ENCODE assay signal across 8 cellular contexts in genomic region chr17:3892095-3892998, GRCh38. TPM values are rescaled to one million over a fixed set of nuclear protein-coding genes. Genes with fewer than 3 reads are reported as not detected.
A peak's percentile ranks its signal among the peaks of the same experiment; 100 is the strongest.
DNase-seq lines count a peak whose midpoint lies in the region; ATAC-seq and TF ChIP-seq lines count a peak whose summit lies in the region.

No MANE protein-coding gene starts in this region.

- CTCF ChIA-PET in CD8-positive, alpha-beta T cell (lab: Charles Lee), result interaction anchor here (1.8 kb wide), 1 partner anchor 22 kb away, joined by 8 read pairs; no protein-coding TSS in a partner anchor

- H3K27ac ChIP-seq in CD8-positive, alpha-beta T cell (ENCODE audit: low read depth, low read length), result peak overlapping the region; percentile 35
- H3K27ac ChIP-seq in Karpas-422 (ENCODE audit: low read length) (no peak overlapping the region), WERI-Rb-1 (peak overlapping the region; percentile 84), smooth muscle cell (ENCODE audit: low read depth) (peak overlapping the region; percentile 99)

- no peaks in the 10 kb centered on the region for H3K9me2 ChIP-seq in Karpas-422 (replicated peaks; ENCODE audit: insufficient read depth, low read length)

- H3K4me1 ChIP-seq in CD8-positive, alpha-beta T cell (ENCODE audit: insufficient read depth, low read length), result peaks cover 26% of the 10 kb centered on the region
- H3K4me1 ChIP-seq in Karpas-422 (ENCODE audit: low read length) (peaks cover 34% of the 10 kb centered on the region), smooth muscle cell (ENCODE audit: low read depth) (peaks cover 32% of the 10 kb centered on the region)

- peak overlapping the region; percentile 64 for H3K27ac Mint-ChIP-seq in CD8-positive, alpha-beta T cell
- H3K27ac Mint-ChIP-seq in immature natural killer cell, result peak overlapping the region in 5 of 6 donors; percentile 71 to 82 (median 74)

- peak; percentile 61 to 94 (median 77) for DNase-seq in CD8-positive, alpha-beta T cell
- peak; percentile 52 for DNase-seq in Karpas-422
- DNase-seq in WERI-Rb-1, result peak; percentile 58
- peak; percentile 79 to 80 for DNase-seq in T47D (ENCODE audit: low read depth in 1 of 2, low spot score in 1 of 2)
- DNase-seq in immature natural killer cell, result peak; percentile 80 to 86 (median 81)
- peak; percentile 87 for DNase-seq in smooth muscle cell (lab: John Stamatoyannopoulos, UW; ENCODE audit: unreplicated experiment)
- no peak for DNase-seq in superior temporal gyrus (ENCODE audit: extremely low spot score)

- H4K20me1 ChIP-seq in Karpas-422 (ENCODE audit: insufficient read depth, low read depth, low read length) (peaks cover 11% of the 10 kb centered on the region; the same call in 1 of the 2 replicates), smooth muscle cell (ENCODE audit: low read depth) (peaks cover 7% of the 10 kb centered on the region)

- H3K4me2 ChIP-seq in Karpas-422 (ENCODE audit: low read depth, low read length, poor library complexity, severe bottlenecking) (peak overlapping the region; percentile 78), smooth muscle cell (peak overlapping the region; percentile 97)

- intact Hi-C loops in CD8-positive, alpha-beta T cell (cut with DNase I, micrococcal nuclease), result loop anchor here in 1 of 2 experiments (1.0 to 5.0 kb wide), 5 partner anchors 30 to 1492 kb away; partner anchors contain the start of genes ANKFY1, EMC6, MNT and NCBP3

- peak; percentile 67 for ATAC-seq in CD8-positive, alpha-beta T cell
- ATAC-seq in GM21529 (IDR thresholded peaks at IDR 0.05; ENCODE audit: unreplicated experiment), result peak; percentile 15

- H3K27me3 ChIP-seq in CD8-positive, alpha-beta T cell (ENCODE audit: insufficient read depth, low read length), result no peaks in the 10 kb centered on the region
- H3K27me3 ChIP-seq in Karpas-422 (ENCODE audit: low read length), result no peaks in the 10 kb centered on the region
- no peaks in the 10 kb centered on the region for H3K27me3 ChIP-seq in WERI-Rb-1 (ENCODE audit: insufficient read depth, low read depth, severe bottlenecking)
- H3K27me3 ChIP-seq in smooth muscle cell (ENCODE audit: low read depth), result no peaks in the 10 kb centered on the region

- H3K79me2 ChIP-seq in Karpas-422 (ENCODE audit: low read length), result no peaks in the 10 kb centered on the region
- H3K79me2 ChIP-seq in smooth muscle cell (ENCODE audit: low read depth), result no peaks in the 10 kb centered on the region

- H3F3A ChIP-seq in smooth muscle cell (ENCODE audit: low read depth), result peaks cover 27% of the 10 kb centered on the region

- H3K36me3 ChIP-seq in CD8-positive, alpha-beta T cell (ENCODE audit: insufficient read depth, low read length), result no peaks in the 10 kb centered on the region
- H3K36me3 ChIP-seq in Karpas-422 (ENCODE audit: insufficient read depth, low read length), result no peaks in the 10 kb centered on the region
- peaks cover 3% of the 10 kb centered on the region; the same call in 1 of the 2 replicates for H3K36me3 ChIP-seq in WERI-Rb-1
- no peaks in the 10 kb centered on the region for H3K36me3 ChIP-seq in smooth muscle cell (ENCODE audit: low read depth)

- H3K27me3 Mint-ChIP-seq in CD8-positive, alpha-beta T cell (ENCODE audit: low read depth), result no peaks in the 10 kb centered on the region
- H3K27me3 Mint-ChIP-seq in immature natural killer cell (ENCODE audit: low read depth in 3 of 3), result peaks cover 5 to 7% (median 6%) of the 10 kb centered on the region in 3 donors

- no peaks in the 10 kb centered on the region for H3K9me3 Mint-ChIP-seq in CD8-positive, alpha-beta T cell
- no peaks in the 10 kb centered on the region for H3K9me3 Mint-ChIP-seq in immature natural killer cell

- H3K9ac ChIP-seq in Karpas-422 (ENCODE audit: low read length) (peak overlapping the region; percentile 54), smooth muscle cell (ENCODE audit: low read depth) (peak overlapping the region; percentile 56)

- H3K4me3 Mint-ChIP-seq in CD8-positive, alpha-beta T cell, result peak overlapping the region; percentile 86
- peak overlapping the region; percentile 84 to 89 (median 85) for H3K4me3 Mint-ChIP-seq in immature natural killer cell

- no peaks in the 10 kb centered on the region for H3K36me3 Mint-ChIP-seq in CD8-positive, alpha-beta T cell
- H3K36me3 Mint-ChIP-seq in immature natural killer cell, result no peaks in the 10 kb centered on the region

- H3K4me1 Mint-ChIP-seq in CD8-positive, alpha-beta T cell (ENCODE audit: low read depth), result peaks cover 25% of the 10 kb centered on the region
- H3K4me1 Mint-ChIP-seq in immature natural killer cell, result peaks cover 20 to 22% of the 10 kb centered on the region in 2 donors

- no peaks in the 10 kb centered on the region for H3K9me3 ChIP-seq in CD8-positive, alpha-beta T cell (ENCODE audit: low read length)
- H3K9me3 ChIP-seq in Karpas-422 (ENCODE audit: low read length) (no peaks in the 10 kb centered on the region), WERI-Rb-1 (ENCODE audit: severe bottlenecking) (no peaks in the 10 kb centered on the region), smooth muscle cell (replicated peaks; ENCODE audit: low read depth) (no peaks in the 10 kb centered on the region)

- H3K4me3 ChIP-seq in CD8-positive, alpha-beta T cell (ENCODE audit: low read depth, low read length), result peak overlapping the region; percentile 65
- H3K4me3 ChIP-seq in Karpas-422 (ENCODE audit: low read length) (peak overlapping the region; percentile 67), WERI-Rb-1 (ENCODE audit: low read depth, low read length) (peak overlapping the region; percentile 83), smooth muscle cell (peak overlapping the region; percentile 73)

- peak overlapping the region; percentile 69 for H2AFZ ChIP-seq in Karpas-422 (ENCODE audit: low read length)
- H2AFZ ChIP-seq in smooth muscle cell (ENCODE audit: low read depth), result no peak overlapping the region

- TF ChIP-seq CTCF in CD8-positive, alpha-beta T cell (IDR thresholded peaks at IDR 0.05), result peak; percentile 18
- TF ChIP-seq CTCF in WERI-Rb-1 (IDR thresholded peaks at IDR 0.05; ENCODE audit: low read depth, low read length) (0 out of 2 replicates have a peak, but pooled peaks have one; percentile 11), smooth muscle cell (IDR thresholded peaks at IDR 0.05; ENCODE audit: borderline replicate concordance, insufficient read depth, poor library complexity, severe bottlenecking) (no peak)

- under 1% methylated on average over 65 of the region's 96 CpGs for WGBS in smooth muscle cell (ENCODE audit: low lambda C conversion rate)

- POLR2A ChIA-PET in CD8-positive, alpha-beta T cell (lab: Charles Lee), result interaction anchor here (1.0 to 1.2 kb wide), 3 partner anchors 46 to 1077 kb away, joined by 3 to 6 read pairs (median 3); partner anchors contain the start of genes ATP2A3 and NCBP3

- in situ Hi-C loops in T47D (cut with HindIII; ENCODE audit: low pct_unique_long_range_greater_than_20kb, low sequenced_read_pairs), result no loop called here

RNA-seq across cellular contexts. Expression of gene CAMKK1, which starts 0.5 kb away (rescaled TPM):
- total RNA-seq in CD8-positive, alpha-beta T cell, result 1 to 10 TPM; 5.3 to 5.9 TPM
- total RNA-seq in Karpas-422 (2014; rRNA removed; shearing (Covaris generic); ENCODE audit: low replicate concordance), result 0.07 and 0.58 TPM in 2 replicates
- polyA plus RNA-seq in immature natural killer cell, result under 1 TPM in 1 of 3 donors, not detected in 2; 0.08 TPM
- 6.3 and 8.8 TPM in 2 replicates for total RNA-seq in smooth muscle cell
- 7.7 and 8.1 TPM in 2 replicates for polyA plus RNA-seq in smooth muscle cell

RNA-seq across cellular contexts. Expression of gene P2RX1, which starts 23.9 kb away (rescaled TPM):
- total RNA-seq in CD8-positive, alpha-beta T cell, result under 1 TPM; 0.67 to 0.95 TPM
- total RNA-seq in Karpas-422 (2014; rRNA removed; shearing (Covaris generic); ENCODE audit: low replicate concordance), result not detected in 2 replicates
- polyA plus RNA-seq in immature natural killer cell (under 1 TPM in 1 of 3 donors, not detected in 2; 0.33 TPM), smooth muscle cell (0.47 and 3.2 TPM in 2 replicates)
- total RNA-seq in smooth muscle cell, result 1.3 and 2.4 TPM in 2 replicates

RNA-seq across cellular contexts. Expression of gene NCBP3, which starts 46.3 kb away (rescaled TPM):
- total RNA-seq in CD8-positive, alpha-beta T cell, result 10 to 100 TPM; 28.4 to 35.3 TPM
- 10.1 and 17.0 TPM in 2 replicates for total RNA-seq in Karpas-422 (2014; rRNA removed; shearing (Covaris generic); ENCODE audit: low replicate concordance)
- polyA plus RNA-seq in immature natural killer cell (10 to 100 TPM in 2 of 3 donors, 1 to 10 TPM in 1; 5.7 to 18.3 (median 11.5) TPM), smooth muscle cell (30.7 and 32.4 TPM in 2 replicates)
- total RNA-seq in smooth muscle cell, result 28.3 and 30.0 TPM in 2 replicates
